Comparison of ENCODE assay signal across 3 cellular contexts in the genomic region with DNA sequence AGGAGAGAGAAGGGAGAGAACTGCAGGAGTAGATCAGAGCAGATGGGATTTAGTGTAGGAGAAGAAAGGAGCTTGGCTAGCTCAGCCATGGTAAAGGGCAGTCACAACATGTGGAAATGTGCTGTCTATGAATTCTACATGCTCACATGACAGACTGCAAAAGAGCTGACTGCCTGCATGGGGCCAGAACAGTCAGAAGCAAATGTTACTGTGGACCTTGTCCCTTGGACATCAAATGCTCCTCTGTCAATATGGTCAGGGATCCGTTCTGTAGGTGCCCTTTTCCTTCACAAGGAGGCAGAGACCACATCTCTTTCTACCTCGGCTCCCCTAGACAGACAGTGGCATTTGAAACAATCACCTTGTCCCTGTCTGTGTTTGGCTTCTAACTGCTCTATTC.
TF ChIP-seq lines count a peak whose summit lies in the region.

No MANE protein-coding gene starts in this region.

TF ChIP-seq in K562, 482 proteins besides CTCF, POLR2A, EP300 and RAD21:
- TF ChIP-seq, protein P1, sequence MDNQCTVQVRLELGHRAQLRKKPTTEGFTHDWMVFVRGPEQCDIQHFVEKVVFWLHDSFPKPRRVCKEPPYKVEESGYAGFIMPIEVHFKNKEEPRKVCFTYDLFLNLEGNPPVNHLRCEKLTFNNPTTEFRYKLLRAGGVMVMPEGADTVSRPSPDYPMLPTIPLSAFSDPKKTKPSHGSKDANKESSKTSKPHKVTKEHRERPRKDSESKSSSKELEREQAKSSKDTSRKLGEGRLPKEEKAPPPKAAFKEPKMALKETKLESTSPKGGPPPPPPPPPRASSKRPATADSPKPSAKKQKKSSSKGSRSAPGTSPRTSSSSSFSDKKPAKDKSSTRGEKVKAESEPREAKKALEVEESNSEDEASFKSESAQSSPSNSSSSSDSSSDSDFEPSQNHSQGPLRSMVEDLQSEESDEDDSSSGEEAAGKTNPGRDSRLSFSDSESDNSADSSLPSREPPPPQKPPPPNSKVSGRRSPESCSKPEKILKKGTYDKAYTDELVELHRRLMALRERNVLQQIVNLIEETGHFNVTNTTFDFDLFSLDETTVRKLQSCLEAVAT (IDR thresholded peaks at IDR 0.05) = no peak
- TF ChIP-seq ARHGAP35 (IDR thresholded peaks at IDR 0.05; ENCODE audit: partially characterized antibody) = no peak
- TF ChIP-seq MYBL2 (IDR thresholded peaks at IDR 0.05; ENCODE audit: low read depth) = no peak
- no peak for TF ChIP-seq MYBL2 (CRISPR knock-in tag; IDR thresholded peaks at IDR 0.05; ENCODE audit: borderline replicate concordance)
- no peak for TF ChIP-seq ZKSCAN8 (CRISPR knock-in tag; IDR thresholded peaks at IDR 0.05)
- TF ChIP-seq BRD4 (IDR thresholded peaks at IDR 0.05) = no peak
- no peak for TF ChIP-seq CHD4 (IDR thresholded peaks at IDR 0.05; ENCODE audit: insufficient read depth, insufficient replicate concordance, low read depth, low read length, poor library complexity, severe bottlenecking)
- no peak for TF ChIP-seq STAT5B (CRISPR knock-in tag; IDR thresholded peaks at IDR 0.05)
- no peak for TF ChIP-seq YY1 (IDR thresholded peaks at IDR 0.05; ENCODE audit: borderline replicate concordance in 1 of 3, control insufficient read depth in 1 of 3, extremely low read depth in 1 of 3, insufficient read depth in 3 of 3, insufficient read length in 1 of 3, insufficient replicate concordance in 2 of 3, low read depth in 1 of 3, low read length in 2 of 3)
- TF ChIP-seq, protein P2, sequence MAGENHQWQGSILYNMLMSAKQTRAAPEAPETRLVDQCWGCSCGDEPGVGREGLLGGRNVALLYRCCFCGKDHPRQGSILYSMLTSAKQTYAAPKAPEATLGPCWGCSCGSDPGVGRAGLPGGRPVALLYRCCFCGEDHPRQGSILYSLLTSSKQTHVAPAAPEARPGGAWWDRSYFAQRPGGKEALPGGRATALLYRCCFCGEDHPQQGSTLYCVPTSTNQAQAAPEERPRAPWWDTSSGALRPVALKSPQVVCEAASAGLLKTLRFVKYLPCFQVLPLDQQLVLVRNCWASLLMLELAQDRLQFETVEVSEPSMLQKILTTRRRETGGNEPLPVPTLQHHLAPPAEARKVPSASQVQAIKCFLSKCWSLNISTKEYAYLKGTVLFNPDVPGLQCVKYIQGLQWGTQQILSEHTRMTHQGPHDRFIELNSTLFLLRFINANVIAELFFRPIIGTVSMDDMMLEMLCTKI (IDR thresholded peaks at IDR 0.05; ENCODE audit: partially characterized antibody) = no peak

TF ChIP-seq in H1, 55 proteins besides CTCF, POLR2A, EP300 and RAD21:
- no peak for TF ChIP-seq CTBP2 (IDR thresholded peaks at IDR 0.05; ENCODE audit: borderline replicate concordance, insufficient read depth, insufficient read length, low read length)

TF ChIP-seq in HepG2, 621 proteins besides CTCF, POLR2A, EP300 and RAD21:
- TF ChIP-seq, protein P3, sequence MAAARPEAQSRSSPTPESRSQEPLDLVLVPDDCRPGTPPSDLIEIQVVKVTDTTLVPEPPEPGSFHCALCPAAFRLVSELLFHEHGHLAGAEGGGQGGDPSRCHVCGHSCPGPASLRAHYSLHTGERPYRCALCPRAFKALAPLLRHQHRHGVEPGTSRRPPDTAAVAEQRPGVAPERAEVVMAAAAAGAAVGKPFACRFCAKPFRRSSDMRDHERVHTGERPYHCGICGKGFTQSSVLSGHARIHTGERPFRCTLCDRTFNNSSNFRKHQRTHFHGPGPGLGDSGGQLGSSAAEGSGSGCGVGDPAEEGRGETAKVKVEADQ (CRISPR knock-in tag; IDR thresholded peaks at IDR 0.05; ENCODE audit: borderline replicate concordance) = no peak
- TF ChIP-seq ZKSCAN1 (IDR thresholded peaks at IDR 0.05; ENCODE audit: low read length) (0 out of 2 replicates have a peak, but pooled peaks have one; percentile 17), U2AF2 (IDR thresholded peaks at IDR 0.05; ENCODE audit: low read depth, low read length) (no peak), PAF1 (CRISPR knock-in tag; IDR thresholded peaks at IDR 0.05) (no peak), KDM1A (CRISPR knock-in tag; IDR thresholded peaks at IDR 0.05) (no peak), RFXAP (CRISPR knock-in tag; IDR thresholded peaks at IDR 0.05; ENCODE audit: borderline replicate concordance) (no peak), MAFF (IDR thresholded peaks at IDR 0.05; ENCODE audit: low read depth, low read length) (0 out of 2 replicates have a peak, but pooled peaks have one; percentile 1), BHLHE40 (IDR thresholded peaks at IDR 0.05; ENCODE audit: low read length) (peak; percentile 42; the same call in 1 of the 2 replicates), FOXA1 (IDR thresholded peaks at IDR 0.05) (no peak), FOXA1 (CRISPR knock-in tag; IDR thresholded peaks at IDR 0.05) (peak; percentile 50), ZNF292 (CRISPR knock-in tag; IDR thresholded peaks at IDR 0.05; ENCODE audit: borderline replicate concordance, low read depth) (no peak), BCL6 (CRISPR knock-in tag; IDR thresholded peaks at IDR 0.05) (peak; percentile 85), XRCC5 (optimal IDR thresholded peaks at IDR 0.05; ENCODE audit: low read length) (no peak), FOXA3 (CRISPR knock-in tag; IDR thresholded peaks at IDR 0.05) (peak; percentile 65), ZNF121 (CRISPR knock-in tag; IDR thresholded peaks at IDR 0.05) (0 out of 2 replicates have a peak, but pooled peaks have one; percentile 24), SALL2 (CRISPR knock-in tag; IDR thresholded peaks at IDR 0.05) (no peak), PHF5A (CRISPR knock-in tag; IDR thresholded peaks at IDR 0.05; ENCODE audit: low read depth, unreplicated experiment) (no peak), HNF4A (CRISPR knock-in tag; IDR thresholded peaks at IDR 0.05) (peak; percentile 66), ZNF317 (CRISPR knock-in tag; IDR thresholded peaks at IDR 0.05) (no peak), SAP130 (CRISPR knock-in tag; IDR thresholded peaks at IDR 0.05; ENCODE audit: low read depth) (no peak), NCOA5 (CRISPR knock-in tag; IDR thresholded peaks at IDR 0.05) (no peak), ZNF337 (CRISPR knock-in tag; IDR thresholded peaks at IDR 0.05; ENCODE audit: borderline replicate concordance, low read depth) (no peak), KLF12 (CRISPR knock-in tag; IDR thresholded peaks at IDR 0.05; ENCODE audit: borderline replicate concordance) (no peak), ZNF776 (CRISPR knock-in tag; IDR thresholded peaks at IDR 0.05) (no peak)
- TF ChIP-seq, protein P4, sequence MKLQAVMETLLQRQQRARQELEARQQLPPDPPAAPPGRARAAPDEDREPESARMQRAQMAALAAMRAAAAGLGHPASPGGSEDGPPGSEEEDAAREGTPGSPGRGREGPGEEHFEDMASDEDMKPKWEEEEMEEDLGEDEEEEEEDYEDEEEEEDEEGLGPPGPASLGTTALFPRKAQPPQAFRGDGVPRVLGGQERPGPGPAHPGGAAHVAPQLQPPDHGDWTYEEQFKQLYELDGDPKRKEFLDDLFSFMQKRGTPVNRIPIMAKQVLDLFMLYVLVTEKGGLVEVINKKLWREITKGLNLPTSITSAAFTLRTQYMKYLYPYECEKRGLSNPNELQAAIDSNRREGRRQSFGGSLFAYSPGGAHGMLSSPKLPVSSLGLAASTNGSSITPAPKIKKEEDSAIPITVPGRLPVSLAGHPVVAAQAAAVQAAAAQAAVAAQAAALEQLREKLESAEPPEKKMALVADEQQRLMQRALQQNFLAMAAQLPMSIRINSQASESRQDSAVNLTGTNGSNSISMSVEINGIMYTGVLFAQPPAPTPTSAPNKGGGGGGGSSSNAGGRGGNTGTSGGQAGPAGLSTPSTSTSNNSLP (IDR thresholded peaks at IDR 0.05; ENCODE audit: low read depth, low read length) = no peak
- TF ChIP-seq, protein P5, sequence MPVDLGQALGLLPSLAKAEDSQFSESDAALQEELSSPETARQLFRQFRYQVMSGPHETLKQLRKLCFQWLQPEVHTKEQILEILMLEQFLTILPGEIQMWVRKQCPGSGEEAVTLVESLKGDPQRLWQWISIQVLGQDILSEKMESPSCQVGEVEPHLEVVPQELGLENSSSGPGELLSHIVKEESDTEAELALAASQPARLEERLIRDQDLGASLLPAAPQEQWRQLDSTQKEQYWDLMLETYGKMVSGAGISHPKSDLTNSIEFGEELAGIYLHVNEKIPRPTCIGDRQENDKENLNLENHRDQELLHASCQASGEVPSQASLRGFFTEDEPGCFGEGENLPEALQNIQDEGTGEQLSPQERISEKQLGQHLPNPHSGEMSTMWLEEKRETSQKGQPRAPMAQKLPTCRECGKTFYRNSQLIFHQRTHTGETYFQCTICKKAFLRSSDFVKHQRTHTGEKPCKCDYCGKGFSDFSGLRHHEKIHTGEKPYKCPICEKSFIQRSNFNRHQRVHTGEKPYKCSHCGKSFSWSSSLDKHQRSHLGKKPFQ (CRISPR knock-in tag; IDR thresholded peaks at IDR 0.05; ENCODE audit: insufficient replicate concordance) = no peak
- TF ChIP-seq, protein P6, sequence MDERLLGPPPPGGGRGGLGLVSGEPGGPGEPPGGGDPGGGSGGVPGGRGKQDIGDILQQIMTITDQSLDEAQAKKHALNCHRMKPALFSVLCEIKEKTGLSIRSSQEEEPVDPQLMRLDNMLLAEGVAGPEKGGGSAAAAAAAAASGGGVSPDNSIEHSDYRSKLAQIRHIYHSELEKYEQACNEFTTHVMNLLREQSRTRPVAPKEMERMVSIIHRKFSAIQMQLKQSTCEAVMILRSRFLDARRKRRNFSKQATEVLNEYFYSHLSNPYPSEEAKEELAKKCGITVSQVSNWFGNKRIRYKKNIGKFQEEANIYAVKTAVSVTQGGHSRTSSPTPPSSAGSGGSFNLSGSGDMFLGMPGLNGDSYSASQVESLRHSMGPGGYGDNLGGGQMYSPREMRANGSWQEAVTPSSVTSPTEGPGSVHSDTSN (CRISPR knock-in tag; IDR thresholded peaks at IDR 0.05) = no peak
- TF ChIP-seq, protein P7, sequence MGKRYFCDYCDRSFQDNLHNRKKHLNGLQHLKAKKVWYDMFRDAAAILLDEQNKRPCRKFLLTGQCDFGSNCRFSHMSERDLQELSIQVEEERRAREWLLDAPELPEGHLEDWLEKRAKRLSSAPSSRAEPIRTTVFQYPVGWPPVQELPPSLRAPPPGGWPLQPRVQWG (CRISPR knock-in tag; IDR thresholded peaks at IDR 0.05; ENCODE audit: borderline replicate concordance, low read depth) = no peak
- TF ChIP-seq, protein P8, sequence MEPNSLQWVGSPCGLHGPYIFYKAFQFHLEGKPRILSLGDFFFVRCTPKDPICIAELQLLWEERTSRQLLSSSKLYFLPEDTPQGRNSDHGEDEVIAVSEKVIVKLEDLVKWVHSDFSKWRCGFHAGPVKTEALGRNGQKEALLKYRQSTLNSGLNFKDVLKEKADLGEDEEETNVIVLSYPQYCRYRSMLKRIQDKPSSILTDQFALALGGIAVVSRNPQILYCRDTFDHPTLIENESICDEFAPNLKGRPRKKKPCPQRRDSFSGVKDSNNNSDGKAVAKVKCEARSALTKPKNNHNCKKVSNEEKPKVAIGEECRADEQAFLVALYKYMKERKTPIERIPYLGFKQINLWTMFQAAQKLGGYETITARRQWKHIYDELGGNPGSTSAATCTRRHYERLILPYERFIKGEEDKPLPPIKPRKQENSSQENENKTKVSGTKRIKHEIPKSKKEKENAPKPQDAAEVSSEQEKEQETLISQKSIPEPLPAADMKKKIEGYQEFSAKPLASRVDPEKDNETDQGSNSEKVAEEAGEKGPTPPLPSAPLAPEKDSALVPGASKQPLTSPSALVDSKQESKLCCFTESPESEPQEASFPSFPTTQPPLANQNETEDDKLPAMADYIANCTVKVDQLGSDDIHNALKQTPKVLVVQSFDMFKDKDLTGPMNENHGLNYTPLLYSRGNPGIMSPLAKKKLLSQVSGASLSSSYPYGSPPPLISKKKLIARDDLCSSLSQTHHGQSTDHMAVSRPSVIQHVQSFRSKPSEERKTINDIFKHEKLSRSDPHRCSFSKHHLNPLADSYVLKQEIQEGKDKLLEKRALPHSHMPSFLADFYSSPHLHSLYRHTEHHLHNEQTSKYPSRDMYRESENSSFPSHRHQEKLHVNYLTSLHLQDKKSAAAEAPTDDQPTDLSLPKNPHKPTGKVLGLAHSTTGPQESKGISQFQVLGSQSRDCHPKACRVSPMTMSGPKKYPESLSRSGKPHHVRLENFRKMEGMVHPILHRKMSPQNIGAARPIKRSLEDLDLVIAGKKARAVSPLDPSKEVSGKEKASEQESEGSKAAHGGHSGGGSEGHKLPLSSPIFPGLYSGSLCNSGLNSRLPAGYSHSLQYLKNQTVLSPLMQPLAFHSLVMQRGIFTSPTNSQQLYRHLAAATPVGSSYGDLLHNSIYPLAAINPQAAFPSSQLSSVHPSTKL (CRISPR knock-in tag; IDR thresholded peaks at IDR 0.05) = peak; percentile 49
- TF ChIP-seq, protein P9, sequence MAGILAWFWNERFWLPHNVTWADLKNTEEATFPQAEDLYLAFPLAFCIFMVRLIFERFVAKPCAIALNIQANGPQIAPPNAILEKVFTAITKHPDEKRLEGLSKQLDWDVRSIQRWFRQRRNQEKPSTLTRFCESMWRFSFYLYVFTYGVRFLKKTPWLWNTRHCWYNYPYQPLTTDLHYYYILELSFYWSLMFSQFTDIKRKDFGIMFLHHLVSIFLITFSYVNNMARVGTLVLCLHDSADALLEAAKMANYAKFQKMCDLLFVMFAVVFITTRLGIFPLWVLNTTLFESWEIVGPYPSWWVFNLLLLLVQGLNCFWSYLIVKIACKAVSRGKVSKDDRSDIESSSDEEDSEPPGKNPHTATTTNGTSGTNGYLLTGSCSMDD (CRISPR knock-in tag; IDR thresholded peaks at IDR 0.05) = no peak
